Comparison of ENCODE assay signal across 8 cellular contexts in the genomic region with DNA sequence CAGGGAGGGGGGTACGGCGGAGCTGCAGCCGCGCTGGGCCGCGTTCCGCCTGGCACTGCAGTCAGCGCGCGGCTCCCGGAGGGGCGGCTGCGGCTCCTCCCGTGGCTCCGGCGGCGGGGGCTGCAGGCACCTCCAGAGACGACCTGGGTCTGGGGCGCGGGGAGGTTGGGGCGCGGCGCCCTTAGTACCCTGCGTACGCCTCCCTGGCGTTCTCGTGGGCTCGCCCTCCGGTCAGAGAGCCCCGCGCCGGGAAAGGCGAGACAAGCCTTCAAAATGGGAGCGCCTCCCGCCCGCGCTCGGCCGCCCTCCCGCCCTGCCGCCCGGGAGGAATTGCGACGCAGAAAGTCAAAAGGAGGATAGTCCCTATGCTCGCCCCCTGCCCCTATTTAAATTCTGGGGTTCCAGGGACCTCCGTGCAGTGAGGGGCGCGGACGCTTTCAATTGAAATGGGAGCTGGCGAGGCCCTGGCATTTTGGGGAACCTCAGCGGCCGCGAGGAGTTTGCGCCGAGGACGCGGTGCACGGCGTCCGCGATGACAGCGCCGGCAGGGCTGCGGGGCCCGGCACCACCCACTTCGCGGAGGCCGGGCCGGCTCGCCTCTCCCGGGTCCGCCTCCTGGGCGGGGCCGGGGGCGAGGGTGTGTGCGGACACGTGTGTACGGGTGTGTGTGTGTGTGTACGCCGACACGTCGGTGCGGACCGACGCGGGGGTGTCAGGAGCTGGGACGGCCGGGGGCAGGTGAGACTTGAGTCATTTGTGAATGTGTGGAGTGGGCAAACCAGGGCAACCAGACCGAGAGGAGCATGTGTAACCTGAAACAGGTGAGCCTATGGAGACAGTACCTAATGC. TPM values are rescaled to one million over a fixed set of nuclear protein-coding genes. Genes with fewer than 3 reads are reported as not detected.
DNase-seq lines count a peak whose midpoint lies in the region; ATAC-seq, FAIRE-seq and TF ChIP-seq lines count a peak whose summit lies in the region.

No MANE protein-coding gene starts in this region.

- TF ChIP-seq CTCF in WTC11 (IDR thresholded peaks at IDR 0.05) (no peak), bronchial epithelial cell (IDR thresholded peaks at IDR 0.05; ENCODE audit: insufficient read depth, low read length, severe bottlenecking) (no peak)

- H3K27ac Mint-ChIP-seq in WTC11 = no peak overlapping the region

- H3K4me1 Mint-ChIP-seq in WTC11 = peaks cover 18% of the 10 kb centered on the region

- no peak for FAIRE-seq in bronchial epithelial cell (lab: Jason Lieb, UNC)

- H3K4me3 ChIP-seq in bronchial epithelial cell (ENCODE audit: low read depth, low read length) = peak overlapping the region; percentile 87

- ATAC-seq in HG02610 (IDR thresholded peaks at IDR 0.05; ENCODE audit: unreplicated experiment) (peak; percentile 81), WTC11 (peak; percentile 60)

- no peaks in the 10 kb centered on the region for H3K9me3 Mint-ChIP-seq in WTC11

- no peaks in the 10 kb centered on the region for H3K36me3 Mint-ChIP-seq in WTC11

- POLR2A ChIA-PET in WTC11 (lab: Charles Lee) = interaction anchor here (0.7 kb wide), 1 partner anchor 289 kb away, joined by 3 read pairs; no protein-coding TSS in a partner anchor

- peaks cover 5% of the 10 kb centered on the region for H3K36me3 ChIP-seq in bronchial epithelial cell (ENCODE audit: control insufficient read depth, insufficient read depth, low read length)

- DNase-seq in DMS79 treated with DMSO at 0.1 percent for 48 hours (lab: John Stamatoyannopoulos, UW) (peak; percentile 54), DMS79 (lab: John Stamatoyannopoulos, UW) (no peak), NCI-H1105 (lab: John Stamatoyannopoulos, UW) (peak; percentile 21), WTC11 (ENCODE audit: low spot score) (peak; percentile 61), bronchial epithelial cell (ENCODE audit: low read depth) (peak; percentile 95), iris pigment epithelial cell (ENCODE audit: low read depth) (peak; percentile 84)
- DNase-seq in stimulated activated CD4-positive, alpha-beta T cell treated with anti-CD3 and anti-CD28 coated beads, Interleukin-12 subunit alpha, Interleukin-12 subunit beta, amount 100 ng/mL, for 4 hours = peak; percentile 81

- CTCF ChIA-PET in WTC11 (lab: Charles Lee) = interaction anchor here (0.6 to 3.4 kb wide), 7 partner anchors 11 to 80 kb away, joined by 3 to 18 read pairs (median 7); no protein-coding TSS in a partner anchor

- H3K4me3 Mint-ChIP-seq in WTC11 = peak overlapping the region; percentile 81

- peaks cover 71% of the 10 kb centered on the region for H3K27me3 Mint-ChIP-seq in WTC11 (ENCODE audit: low read depth)

- no peaks in the 10 kb centered on the region for H3K27me3 ChIP-seq in bronchial epithelial cell (ENCODE audit: control insufficient read depth, insufficient read depth, low read length)

TF ChIP-seq in WTC11, 78 proteins besides CTCF, POLR2A, EP300 and RAD21 (continues in another document):
- no peak for TF ChIP-seq ZNF416 (CRISPR knock-in tag; IDR thresholded peaks at IDR 0.05)
- no peak for TF ChIP-seq ZBTB21 (CRISPR knock-in tag; IDR thresholded peaks at IDR 0.05; ENCODE audit: borderline replicate concordance)
- no peak for TF ChIP-seq ZBTB43 (CRISPR knock-in tag; IDR thresholded peaks at IDR 0.05)
- TF ChIP-seq, protein P1, sequence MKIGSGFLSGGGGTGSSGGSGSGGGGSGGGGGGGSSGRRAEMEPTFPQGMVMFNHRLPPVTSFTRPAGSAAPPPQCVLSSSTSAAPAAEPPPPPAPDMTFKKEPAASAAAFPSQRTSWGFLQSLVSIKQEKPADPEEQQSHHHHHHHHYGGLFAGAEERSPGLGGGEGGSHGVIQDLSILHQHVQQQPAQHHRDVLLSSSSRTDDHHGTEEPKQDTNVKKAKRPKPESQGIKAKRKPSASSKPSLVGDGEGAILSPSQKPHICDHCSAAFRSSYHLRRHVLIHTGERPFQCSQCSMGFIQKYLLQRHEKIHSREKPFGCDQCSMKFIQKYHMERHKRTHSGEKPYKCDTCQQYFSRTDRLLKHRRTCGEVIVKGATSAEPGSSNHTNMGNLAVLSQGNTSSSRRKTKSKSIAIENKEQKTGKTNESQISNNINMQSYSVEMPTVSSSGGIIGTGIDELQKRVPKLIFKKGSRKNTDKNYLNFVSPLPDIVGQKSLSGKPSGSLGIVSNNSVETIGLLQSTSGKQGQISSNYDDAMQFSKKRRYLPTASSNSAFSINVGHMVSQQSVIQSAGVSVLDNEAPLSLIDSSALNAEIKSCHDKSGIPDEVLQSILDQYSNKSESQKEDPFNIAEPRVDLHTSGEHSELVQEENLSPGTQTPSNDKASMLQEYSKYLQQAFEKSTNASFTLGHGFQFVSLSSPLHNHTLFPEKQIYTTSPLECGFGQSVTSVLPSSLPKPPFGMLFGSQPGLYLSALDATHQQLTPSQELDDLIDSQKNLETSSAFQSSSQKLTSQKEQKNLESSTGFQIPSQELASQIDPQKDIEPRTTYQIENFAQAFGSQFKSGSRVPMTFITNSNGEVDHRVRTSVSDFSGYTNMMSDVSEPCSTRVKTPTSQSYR (CRISPR knock-in tag; IDR thresholded peaks at IDR 0.05) = no peak
- TF ChIP-seq, protein P2, sequence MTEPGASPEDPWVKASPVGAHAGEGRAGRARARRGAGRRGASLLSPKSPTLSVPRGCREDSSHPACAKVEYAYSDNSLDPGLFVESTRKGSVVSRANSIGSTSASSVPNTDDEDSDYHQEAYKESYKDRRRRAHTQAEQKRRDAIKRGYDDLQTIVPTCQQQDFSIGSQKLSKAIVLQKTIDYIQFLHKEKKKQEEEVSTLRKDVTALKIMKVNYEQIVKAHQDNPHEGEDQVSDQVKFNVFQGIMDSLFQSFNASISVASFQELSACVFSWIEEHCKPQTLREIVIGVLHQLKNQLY (CRISPR knock-in tag; IDR thresholded peaks at IDR 0.05) = no peak
- TF ChIP-seq MAX (CRISPR knock-in tag; IDR thresholded peaks at IDR 0.05) = peak; percentile 64; the same call in 1 of the 2 replicates
- no peak for TF ChIP-seq ATF3 (CRISPR knock-in tag; conservative IDR thresholded peaks at IDR 0.05)
- TF ChIP-seq GABPB1 (CRISPR knock-in tag; IDR thresholded peaks at IDR 0.05) = no peak
- no peak for TF ChIP-seq NFATC4 (CRISPR knock-in tag; IDR thresholded peaks at IDR 0.05)
- no peak for TF ChIP-seq JUN (CRISPR knock-in tag; IDR thresholded peaks at IDR 0.05)
- TF ChIP-seq ZNF232 (CRISPR knock-in tag; IDR thresholded peaks at IDR 0.05) = peak; percentile 67; the same call in 1 of the 2 replicates
- TF ChIP-seq FOXJ3 (CRISPR knock-in tag; IDR thresholded peaks at IDR 0.05; ENCODE audit: borderline replicate concordance) = no peak
- TF ChIP-seq NR2C2 (CRISPR knock-in tag; IDR thresholded peaks at IDR 0.05) = no peak
- TF ChIP-seq PRDM15 (CRISPR knock-in tag; IDR thresholded peaks at IDR 0.05) = no peak

RNA-seq across cellular contexts. Expression of gene HERC3, which starts 0.5 kb away (rescaled TPM):
- total RNA-seq in WTC11 (2021) = 5.2 to 6.3 TPM (median 5.5 TPM) in 3 replicates
- total RNA-seq in bronchial epithelial cell = 25.3 and 31.5 TPM in 2 replicates
